22 cellular contexts compared by ENCODE assay signal in genomic region chr5:124480022-124480421, GRCh38.
DNase-seq lines count a peak whose midpoint lies in the region; ATAC-seq and TF ChIP-seq lines count a peak whose summit lies in the region.
"Had no signal": no experiment of that assay in that cellular context is flagged by ENCODE, and none has a peak within 500 bp of the region (broad histone marks: within the 10 kb centered on the region; RNA-seq: fewer than 3 reads in every experiment).

No MANE protein-coding gene starts in this region.

- H3K27ac ChIP-seq in cardiac muscle cell (peak overlapping the region; percentile 65), right atrium auricular region (no peak overlapping the region), WERI-Rb-1 (no peak overlapping the region), right cardiac atrium (ENCODE audit: low read length) (no peak overlapping the region)

- intact Hi-C loops in right cardiac atrium (cut with DNase I): no loop called here
- intact Hi-C loops in left colon (cut with DNase I, micrococcal nuclease): no loop called here

- TF ChIP-seq CTCF in cardiac muscle cell (IDR thresholded peaks at IDR 0.05; ENCODE audit: low read depth, low read length): no peak
- no peak for TF ChIP-seq CTCF in right atrium auricular region (IDR thresholded peaks at IDR 0.05)
- TF ChIP-seq CTCF in WERI-Rb-1 (IDR thresholded peaks at IDR 0.05; ENCODE audit: low read depth, low read length): no peak

- H3K27me3 ChIP-seq in cardiac muscle cell (no peaks in the 10 kb centered on the region), right atrium auricular region (no peaks in the 10 kb centered on the region), WERI-Rb-1 (ENCODE audit: insufficient read depth, low read depth, severe bottlenecking) (no peaks in the 10 kb centered on the region), right cardiac atrium (ENCODE audit: control insufficient read depth, insufficient read depth) (no peaks in the 10 kb centered on the region)

- H3K4me1 ChIP-seq in cardiac muscle cell (ENCODE audit: low read depth): peaks cover 25% of the 10 kb centered on the region
- no peaks in the 10 kb centered on the region for H3K4me1 ChIP-seq in right atrium auricular region
- H3K4me1 ChIP-seq in right cardiac atrium (ENCODE audit: control insufficient read depth, insufficient read depth, low read length): peaks cover 1% of the 10 kb centered on the region

- H3K9me3 ChIP-seq in cardiac muscle cell (ENCODE audit: low read depth): no peaks in the 10 kb centered on the region
- H3K9me3 ChIP-seq in right atrium auricular region: no peaks in the 10 kb centered on the region
- H3K9me3 ChIP-seq in WERI-Rb-1 (ENCODE audit: severe bottlenecking): no peaks in the 10 kb centered on the region
- H3K9me3 ChIP-seq in right cardiac atrium (ENCODE audit: control insufficient read depth, low read length): no peaks in the 10 kb centered on the region

- no peaks in the 10 kb centered on the region for H3K36me3 ChIP-seq in cardiac muscle cell
- no peaks in the 10 kb centered on the region for H3K36me3 ChIP-seq in right atrium auricular region
- no peaks in the 10 kb centered on the region for H3K36me3 ChIP-seq in WERI-Rb-1

- 80% methylated on average over 1 of the region's 1 CpG for WGBS in right cardiac atrium

- DNase-seq in cardiac muscle cell (ENCODE audit: low read depth in 1 of 2, low spot score in 1 of 2) (peak in 1 of 2 donors; percentile 58), right atrium auricular region (ENCODE audit: low spot score) (no peak), WERI-Rb-1 (peak; percentile 35), right cardiac atrium (no peak), NCI-H345 (lab: John Stamatoyannopoulos, UW) (no peak), left colon (no peak)
- DNase-seq: C1 segment of cervical spinal cord; CD4-positive, alpha-beta memory T cell; COR-L47; DMS79 treated with DMSO at 0.1 percent for 48 hours; GF-D8; IMR-90; KG1; MM.1S; NCI-H2029; NCI-H446 treated with DMSO at 0.1 percent for 48 hours; NCI-H526 treated with DMSO at 0.1 percent for 48 hours; NK-92 treated with Interleukin-12 subunit alpha and Interleukin-12 subunit beta, amount 100 ng/mL, for 24 hours; PC-3; SHP77 treated with DMSO at 0.1 percent for 48 hours had no signal

- ATAC-seq in right cardiac atrium (peak; percentile 39 to 74), GM18907 (IDR thresholded peaks at IDR 0.05; ENCODE audit: unreplicated experiment) (no peak), left colon (no peak)
- ATAC-seq: HCT116, PC-3 had no signal

- H3K4me3 ChIP-seq in cardiac muscle cell (no peak overlapping the region), right atrium auricular region (no peak overlapping the region), WERI-Rb-1 (ENCODE audit: low read depth, low read length) (no peak overlapping the region), right cardiac atrium (ENCODE audit: low read length) (no peak overlapping the region)

Comparison
In these comparisons a context has a peak if more than half of its experiments do, and no peak if none do; other contexts are left out.
1. ATAC-seq: peak in right cardiac atrium (2 of 2); none in GM18907 (single experiment) and left colon (single experiment).